In genomic region chr6:118558811-118559217, GRCh38 we compare ENCODE assay signal across 10 cellular contexts. TPM values are rescaled to one million over a fixed set of nuclear protein-coding genes. Genes with fewer than 3 reads are reported as not detected.
DNase-seq lines count a peak whose midpoint lies in the region; ATAC-seq, FAIRE-seq and TF ChIP-seq lines count a peak whose summit lies in the region.
"Had no signal": no experiment of that assay in that cellular context is flagged by ENCODE, and none has a peak within 500 bp of the region (broad histone marks: within the 10 kb centered on the region; RNA-seq: fewer than 3 reads in every experiment).

No MANE protein-coding gene starts in this region.

- CTCF ChIA-PET in GM10248 (lab: Yijun Ruan, JAX) = interaction anchor here (1.0 to 1.1 kb wide), 3 partner anchors 9 to 276 kb away, joined by 3 to 5 read pairs (median 3); no protein-coding TSS in a partner anchor

- peak; percentile 50 for FAIRE-seq in astrocyte (lab: Jason Lieb, UNC)

- no peak overlapping the region for H2AFZ ChIP-seq in astrocyte (ENCODE audit: low read depth, low read length)

- no peak overlapping the region for H3K9ac ChIP-seq in astrocyte (ENCODE audit: low read length)

- no peak overlapping the region for H3K27ac Mint-ChIP-seq in astrocyte (ENCODE audit: unreplicated experiment)

- WGBS in thymus = 8% methylated on average over 4 of the region's 4 CpGs

- intact Hi-C loops in left ventricle myocardium superior (cut with micrococcal nuclease) = no loop called here
- intact Hi-C loops in posterior vena cava (cut with DNase I) = loop anchor here in 1 of 2 donors (10.0 kb wide), 1 partner anchor 274 kb away; no protein-coding TSS in a partner anchor

- H3K27me3 ChIP-seq in cardiac muscle cell (no peaks in the 10 kb centered on the region), astrocyte (ENCODE audit: insufficient read depth, low read length) (no peaks in the 10 kb centered on the region), thymus (ENCODE audit: control insufficient read depth, insufficient read depth) (no peaks in the 10 kb centered on the region)

- peaks cover 15% of the 10 kb centered on the region for H3K4me1 Mint-ChIP-seq in astrocyte (ENCODE audit: low read depth, unreplicated experiment)

- H3K4me3 ChIP-seq in cardiac muscle cell = no peak overlapping the region
- H3K4me3 ChIP-seq in astrocyte (ENCODE audit: insufficient read depth, low read depth, low read length) = no peak overlapping the region
- no peak overlapping the region for H3K4me3 ChIP-seq in thymus (ENCODE audit: low read length)
- H3K4me3 ChIP-seq: smooth muscle cell had no signal

- POLR2A ChIA-PET in GM10248 (lab: Yijun Ruan, JAX) = no interaction called here

- peaks cover 41% of the 10 kb centered on the region for H3K36me3 ChIP-seq in cardiac muscle cell
- no peaks in the 10 kb centered on the region for H3K36me3 ChIP-seq in astrocyte (ENCODE audit: insufficient read depth, low read length)
- H3K36me3 ChIP-seq in thymus (ENCODE audit: control insufficient read depth, insufficient read depth) = peaks cover 3% of the 10 kb centered on the region

- DNase-seq in cardiac muscle cell (ENCODE audit: low read depth in 1 of 2, low spot score in 1 of 2) (peak in 1 of 2 donors; percentile 35), left ventricle myocardium superior (no peak), astrocyte (ENCODE audit: low read depth) (peak; percentile 28), posterior vena cava (ENCODE audit: low spot score) (no peak), GM10248 (ENCODE audit: extremely low spot score) (no peak)

- H3K4me1 ChIP-seq in cardiac muscle cell (ENCODE audit: low read depth) = peaks cover 35% of the 10 kb centered on the region
- H3K4me1 ChIP-seq in astrocyte (ENCODE audit: insufficient read depth, low read length) = peaks cover 5% of the 10 kb centered on the region
- H3K4me1 ChIP-seq in thymus (ENCODE audit: control insufficient read depth, insufficient read depth, low read length) = no peaks in the 10 kb centered on the region

- ATAC-seq in left ventricle myocardium superior (no peak), HG03354 (IDR thresholded peaks at IDR 0.05; ENCODE audit: poor library complexity, severe bottlenecking, unreplicated experiment) (peak; percentile 64), GM18873 (IDR thresholded peaks at IDR 0.05; ENCODE audit: low FRiP score, unreplicated experiment) (no peak)

- peak overlapping the region; percentile 24 for H3K27ac ChIP-seq in cardiac muscle cell
- H3K27ac ChIP-seq in astrocyte (ENCODE audit: low read depth, low read length) = no peak overlapping the region
- peak overlapping the region; percentile 86 for H3K27ac ChIP-seq in thymus (ENCODE audit: low read depth)

- H3K36me3 Mint-ChIP-seq in astrocyte (ENCODE audit: low read depth, unreplicated experiment) = peaks cover 4% of the 10 kb centered on the region

- no peak overlapping the region for H3K4me3 Mint-ChIP-seq in astrocyte (ENCODE audit: unreplicated experiment)
- H3K4me3 Mint-ChIP-seq: CD14-positive monocyte had no signal

- H3K9me3 Mint-ChIP-seq in astrocyte (ENCODE audit: unreplicated experiment) = no peaks in the 10 kb centered on the region
- H3K9me3 Mint-ChIP-seq: CD14-positive monocyte had no signal

- H4K20me1 ChIP-seq in astrocyte (ENCODE audit: insufficient read depth, low read length) = no peaks in the 10 kb centered on the region

- H3K9me3 ChIP-seq in cardiac muscle cell (ENCODE audit: low read depth) (no peaks in the 10 kb centered on the region), astrocyte (ENCODE audit: insufficient read depth, low read depth, low read length) (no peaks in the 10 kb centered on the region), thymus (ENCODE audit: control insufficient read depth) (no peaks in the 10 kb centered on the region)

- TF ChIP-seq CTCF in cardiac muscle cell (IDR thresholded peaks at IDR 0.05; ENCODE audit: low read depth, low read length) = no peak
- TF ChIP-seq CTCF in astrocyte (IDR thresholded peaks at IDR 0.05; ENCODE audit: insufficient read depth, low read depth, low read length) = no peak
- TF ChIP-seq CTCF in GM10248 (IDR thresholded peaks at IDR 0.05; ENCODE audit: control extremely low read depth, extremely low read depth, low read depth, missing control alignments) = no peak

- H3K79me2 ChIP-seq in astrocyte (ENCODE audit: insufficient read depth, low read length) = peaks cover 15% of the 10 kb centered on the region

- H3K4me2 ChIP-seq in astrocyte (ENCODE audit: low read length) = peak overlapping the region; percentile 20
- H3K4me2 ChIP-seq: smooth muscle cell had no signal

- no peaks in the 10 kb centered on the region for H3K27me3 Mint-ChIP-seq in astrocyte (ENCODE audit: low read depth, unreplicated experiment)

RNA-seq across cellular contexts. Expression of gene PLN, which starts 10.7 kb away (rescaled TPM):
- total RNA-seq in cardiac muscle cell = 187 and 230 TPM in 2 replicates
- polyA plus RNA-seq in cardiac muscle cell = 502 and 603 TPM in 2 replicates
- total RNA-seq in left ventricle myocardium superior = 2,753 TPM
- total RNA-seq in astrocyte = 0.43 TPM in 1 of 2 replicates, not detected in the other
- polyA plus RNA-seq in thymus = 34.1 TPM
- 100 to 1,000 TPM; 234 to 277 TPM for total RNA-seq in posterior vena cava

Comparison
In these comparisons a context has a peak if more than half of its experiments do, and no peak if none do; other contexts are left out.
1. RNA of gene PLN, which starts 10.7 kb away (total RNA-seq): 2,753 TPM in left ventricle myocardium superior (single experiment), 234 to 277 TPM in posterior vena cava and 187 to 230 TPM in cardiac muscle cell; 0.43 TPM in astrocyte; every median in the first group is over 100 times any median in the second.